Comparison of ENCODE assay signal across 1 cellular context in genomic region chr5:141618804-141619554, GRCh38.
TF ChIP-seq lines count a peak whose summit lies in the region.

TSS of gene DIAPH1 (minus strand) at chr5:141619000. CDS start at chr5:141618914, 86 bp downstream.

TF ChIP-seq in HEK293, 187 proteins besides CTCF, POLR2A, EP300 and RAD21 (continued from another document and continues in another):
- TF ChIP-seq PRDM10 (tag by site-specific recombination; IDR thresholded peaks at IDR 0.05) (peak; percentile 99), BCL11A (tag by site-specific recombination; IDR thresholded peaks at IDR 0.05; ENCODE audit: low read depth) (peak; percentile 52; the same call in 1 of the 2 replicates), ZNF155 (tag by site-specific recombination; IDR thresholded peaks at IDR 0.05) (no peak), SP2 (tag by site-specific recombination; IDR thresholded peaks at IDR 0.05) (peak; percentile 93), ZNF24 (tag by site-specific recombination; IDR thresholded peaks at IDR 0.05) (peak; percentile 88), ZFP37 (tag by site-specific recombination; IDR thresholded peaks at IDR 0.05) (peak; percentile 61; the same call in 1 of the 2 replicates), ZBTB8A (tag by site-specific recombination; IDR thresholded peaks at IDR 0.05) (peak; percentile 95), MEIS1 (CRISPR knock-in tag; IDR thresholded peaks at IDR 0.05; ENCODE audit: borderline replicate concordance) (no peak), ZNF10 (tag by site-specific recombination; IDR thresholded peaks at IDR 0.05) (0 out of 2 replicates have a peak, but pooled peaks have one; percentile 45), KLF9 (tag by site-specific recombination; IDR thresholded peaks at IDR 0.05; ENCODE audit: low read depth) (peak; percentile 98), ZNF335 (tag by site-specific recombination; conservative IDR thresholded peaks at IDR 0.05) (peak; percentile 17; the same call in 1 of the 2 replicates), ZNF692 (tag by site-specific recombination; IDR thresholded peaks at IDR 0.05) (peak; percentile 80), ZNF639 (tag by site-specific recombination; IDR thresholded peaks at IDR 0.05) (peak; percentile 88), ZNF48 (tag by site-specific recombination; IDR thresholded peaks at IDR 0.05) (no peak), ZNF785 (tag by site-specific recombination; IDR thresholded peaks at IDR 0.05) (0 out of 2 replicates have a peak, but pooled peaks have one; percentile 31), ZNF580 (tag by site-specific recombination; IDR thresholded peaks at IDR 0.05) (peak; percentile 81), ZNF660 (tag by site-specific recombination; IDR thresholded peaks at IDR 0.05) (peak; percentile 92), ZNF2 (tag by site-specific recombination; IDR thresholded peaks at IDR 0.05) (peak; percentile 98), ZNF629 (tag by site-specific recombination; IDR thresholded peaks at IDR 0.05) (peak; percentile 80), ZSCAN18 (tag by site-specific recombination; IDR thresholded peaks at IDR 0.05) (no peak), WT1 (tag by site-specific recombination; IDR thresholded peaks at IDR 0.05) (peak; percentile 57), ZBTB7A (tag by site-specific recombination; IDR thresholded peaks at IDR 0.05; ENCODE audit: low read depth) (peak; percentile 90; the same call in 1 of the 2 replicates), ZNF391 (tag by site-specific recombination; IDR thresholded peaks at IDR 0.05; ENCODE audit: borderline replicate concordance, low read depth) (peak; percentile 59; the same call in 1 of the 2 replicates), ZNF341 (tag by site-specific recombination; IDR thresholded peaks at IDR 0.05; ENCODE audit: low read depth) (peak; percentile 88), ZNF843 (tag by site-specific recombination; IDR thresholded peaks at IDR 0.05) (peak; percentile 80)
- TF ChIP-seq, protein P1, sequence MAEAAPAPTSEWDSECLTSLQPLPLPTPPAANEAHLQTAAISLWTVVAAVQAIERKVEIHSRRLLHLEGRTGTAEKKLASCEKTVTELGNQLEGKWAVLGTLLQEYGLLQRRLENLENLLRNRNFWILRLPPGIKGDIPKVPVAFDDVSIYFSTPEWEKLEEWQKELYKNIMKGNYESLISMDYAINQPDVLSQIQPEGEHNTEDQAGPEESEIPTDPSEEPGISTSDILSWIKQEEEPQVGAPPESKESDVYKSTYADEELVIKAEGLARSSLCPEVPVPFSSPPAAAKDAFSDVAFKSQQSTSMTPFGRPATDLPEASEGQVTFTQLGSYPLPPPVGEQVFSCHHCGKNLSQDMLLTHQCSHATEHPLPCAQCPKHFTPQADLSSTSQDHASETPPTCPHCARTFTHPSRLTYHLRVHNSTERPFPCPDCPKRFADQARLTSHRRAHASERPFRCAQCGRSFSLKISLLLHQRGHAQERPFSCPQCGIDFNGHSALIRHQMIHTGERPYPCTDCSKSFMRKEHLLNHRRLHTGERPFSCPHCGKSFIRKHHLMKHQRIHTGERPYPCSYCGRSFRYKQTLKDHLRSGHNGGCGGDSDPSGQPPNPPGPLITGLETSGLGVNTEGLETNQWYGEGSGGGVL (tag by site-specific recombination; IDR thresholded peaks at IDR 0.05) = peak; percentile 28; the same call in 1 of the 2 replicates
- TF ChIP-seq, protein P2, sequence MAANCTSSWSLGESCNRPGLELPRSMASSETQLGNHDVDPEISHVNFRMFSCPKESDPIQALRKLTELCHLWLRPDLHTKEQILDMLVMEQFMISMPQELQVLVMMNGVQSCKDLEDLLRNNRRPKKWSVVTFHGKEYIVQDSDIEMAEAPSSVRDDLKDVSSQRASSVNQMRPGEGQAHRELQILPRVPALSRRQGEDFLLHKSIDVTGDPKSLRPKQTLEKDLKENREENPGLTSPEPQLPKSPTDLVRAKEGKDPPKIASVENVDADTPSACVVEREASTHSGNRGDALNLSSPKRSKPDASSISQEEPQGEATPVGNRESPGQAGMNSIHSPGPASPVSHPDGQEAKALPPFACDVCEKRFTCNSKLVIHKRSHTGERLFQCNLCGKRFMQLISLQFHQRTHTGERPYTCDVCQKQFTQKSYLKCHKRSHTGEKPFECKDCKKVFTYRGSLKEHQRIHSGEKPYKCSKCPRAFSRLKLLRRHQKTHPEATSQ (tag by site-specific recombination; IDR thresholded peaks at IDR 0.05) = peak; percentile 86
- TF ChIP-seq, protein P3, sequence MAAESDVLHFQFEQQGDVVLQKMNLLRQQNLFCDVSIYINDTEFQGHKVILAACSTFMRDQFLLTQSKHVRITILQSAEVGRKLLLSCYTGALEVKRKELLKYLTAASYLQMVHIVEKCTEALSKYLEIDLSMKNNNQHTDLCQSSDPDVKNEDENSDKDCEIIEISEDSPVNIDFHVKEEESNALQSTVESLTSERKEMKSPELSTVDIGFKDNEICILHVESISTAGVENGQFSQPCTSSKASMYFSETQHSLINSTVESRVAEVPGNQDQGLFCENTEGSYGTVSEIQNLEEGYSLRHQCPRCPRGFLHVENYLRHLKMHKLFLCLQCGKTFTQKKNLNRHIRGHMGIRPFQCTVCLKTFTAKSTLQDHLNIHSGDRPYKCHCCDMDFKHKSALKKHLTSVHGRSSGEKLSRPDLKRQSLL (tag by site-specific recombination; IDR thresholded peaks at IDR 0.05) = peak; percentile 55; the same call in 1 of the 2 replicates
- TF ChIP-seq, protein P4, sequence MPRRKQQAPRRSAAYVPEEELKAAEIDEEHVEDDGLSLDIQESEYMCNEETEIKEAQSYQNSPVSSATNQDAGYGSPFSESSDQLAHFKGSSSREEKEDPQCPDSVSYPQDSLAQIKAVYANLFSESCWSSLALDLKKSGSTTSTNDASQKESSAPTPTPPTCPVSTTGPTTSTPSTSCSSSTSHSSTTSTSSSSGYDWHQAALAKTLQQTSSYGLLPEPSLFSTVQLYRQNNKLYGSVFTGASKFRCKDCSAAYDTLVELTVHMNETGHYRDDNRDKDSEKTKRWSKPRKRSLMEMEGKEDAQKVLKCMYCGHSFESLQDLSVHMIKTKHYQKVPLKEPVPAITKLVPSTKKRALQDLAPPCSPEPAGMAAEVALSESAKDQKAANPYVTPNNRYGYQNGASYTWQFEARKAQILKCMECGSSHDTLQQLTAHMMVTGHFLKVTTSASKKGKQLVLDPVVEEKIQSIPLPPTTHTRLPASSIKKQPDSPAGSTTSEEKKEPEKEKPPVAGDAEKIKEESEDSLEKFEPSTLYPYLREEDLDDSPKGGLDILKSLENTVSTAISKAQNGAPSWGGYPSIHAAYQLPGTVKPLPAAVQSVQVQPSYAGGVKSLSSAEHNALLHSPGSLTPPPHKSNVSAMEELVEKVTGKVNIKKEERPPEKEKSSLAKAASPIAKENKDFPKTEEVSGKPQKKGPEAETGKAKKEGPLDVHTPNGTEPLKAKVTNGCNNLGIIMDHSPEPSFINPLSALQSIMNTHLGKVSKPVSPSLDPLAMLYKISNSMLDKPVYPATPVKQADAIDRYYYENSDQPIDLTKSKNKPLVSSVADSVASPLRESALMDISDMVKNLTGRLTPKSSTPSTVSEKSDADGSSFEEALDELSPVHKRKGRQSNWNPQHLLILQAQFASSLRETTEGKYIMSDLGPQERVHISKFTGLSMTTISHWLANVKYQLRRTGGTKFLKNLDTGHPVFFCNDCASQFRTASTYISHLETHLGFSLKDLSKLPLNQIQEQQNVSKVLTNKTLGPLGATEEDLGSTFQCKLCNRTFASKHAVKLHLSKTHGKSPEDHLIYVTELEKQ (tag by site-specific recombination; IDR thresholded peaks at IDR 0.05; ENCODE audit: borderline replicate concordance) = peak; percentile 68; the same call in 1 of the 2 replicates
- TF ChIP-seq, protein P5, sequence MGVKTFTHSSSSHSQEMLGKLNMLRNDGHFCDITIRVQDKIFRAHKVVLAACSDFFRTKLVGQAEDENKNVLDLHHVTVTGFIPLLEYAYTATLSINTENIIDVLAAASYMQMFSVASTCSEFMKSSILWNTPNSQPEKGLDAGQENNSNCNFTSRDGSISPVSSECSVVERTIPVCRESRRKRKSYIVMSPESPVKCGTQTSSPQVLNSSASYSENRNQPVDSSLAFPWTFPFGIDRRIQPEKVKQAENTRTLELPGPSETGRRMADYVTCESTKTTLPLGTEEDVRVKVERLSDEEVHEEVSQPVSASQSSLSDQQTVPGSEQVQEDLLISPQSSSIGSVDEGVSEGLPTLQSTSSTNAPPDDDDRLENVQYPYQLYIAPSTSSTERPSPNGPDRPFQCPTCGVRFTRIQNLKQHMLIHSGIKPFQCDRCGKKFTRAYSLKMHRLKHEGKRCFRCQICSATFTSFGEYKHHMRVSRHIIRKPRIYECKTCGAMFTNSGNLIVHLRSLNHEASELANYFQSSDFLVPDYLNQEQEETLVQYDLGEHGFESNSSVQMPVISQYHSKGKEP (tag by site-specific recombination; IDR thresholded peaks at IDR 0.05) = no peak; the same call in none of the 2 replicates
- TF ChIP-seq, protein P6, sequence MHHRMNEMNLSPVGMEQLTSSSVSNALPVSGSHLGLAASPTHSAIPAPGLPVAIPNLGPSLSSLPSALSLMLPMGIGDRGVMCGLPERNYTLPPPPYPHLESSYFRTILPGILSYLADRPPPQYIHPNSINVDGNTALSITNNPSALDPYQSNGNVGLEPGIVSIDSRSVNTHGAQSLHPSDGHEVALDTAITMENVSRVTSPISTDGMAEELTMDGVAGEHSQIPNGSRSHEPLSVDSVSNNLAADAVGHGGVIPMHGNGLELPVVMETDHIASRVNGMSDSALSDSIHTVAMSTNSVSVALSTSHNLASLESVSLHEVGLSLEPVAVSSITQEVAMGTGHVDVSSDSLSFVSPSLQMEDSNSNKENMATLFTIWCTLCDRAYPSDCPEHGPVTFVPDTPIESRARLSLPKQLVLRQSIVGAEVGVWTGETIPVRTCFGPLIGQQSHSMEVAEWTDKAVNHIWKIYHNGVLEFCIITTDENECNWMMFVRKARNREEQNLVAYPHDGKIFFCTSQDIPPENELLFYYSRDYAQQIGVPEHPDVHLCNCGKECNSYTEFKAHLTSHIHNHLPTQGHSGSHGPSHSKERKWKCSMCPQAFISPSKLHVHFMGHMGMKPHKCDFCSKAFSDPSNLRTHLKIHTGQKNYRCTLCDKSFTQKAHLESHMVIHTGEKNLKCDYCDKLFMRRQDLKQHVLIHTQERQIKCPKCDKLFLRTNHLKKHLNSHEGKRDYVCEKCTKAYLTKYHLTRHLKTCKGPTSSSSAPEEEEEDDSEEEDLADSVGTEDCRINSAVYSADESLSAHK (tag by site-specific recombination; IDR thresholded peaks at IDR 0.05) = 0 out of 2 replicates have a peak, but pooled peaks have one; percentile 46
